Comparison of ENCODE assay signal across 1 cellular context in genomic region chr1:154843913-154844681, GRCh38.
TF ChIP-seq lines count a peak whose summit lies in the region.

No MANE protein-coding gene starts in this region.

TF ChIP-seq in H1, 55 proteins besides CTCF, POLR2A, EP300 and RAD21:
- TF ChIP-seq BCL11A (IDR thresholded peaks at IDR 0.05; ENCODE audit: low read depth in 2 of 2, low read length in 2 of 2) (no peak), EZH2 (IDR thresholded peaks at IDR 0.05; ENCODE audit: low read depth, low read length, severe bottlenecking) (no peak), SIRT6 (IDR thresholded peaks at IDR 0.05; ENCODE audit: low read length) (no peak), SIX5 (IDR thresholded peaks at IDR 0.05; ENCODE audit: low read depth, low read length) (no peak), GTF2F1 (IDR thresholded peaks at IDR 0.05; ENCODE audit: borderline replicate concordance, low read depth, low read length) (no peak), RNF2 (IDR thresholded peaks at IDR 0.05; ENCODE audit: borderline replicate concordance, low read depth, low read length, missing control alignments, poor library complexity, severe bottlenecking) (no peak), SP1 (IDR thresholded peaks at IDR 0.05; ENCODE audit: low read depth, low read length) (no peak), TAF7 (optimal IDR thresholded peaks at IDR 0.05; ENCODE audit: borderline replicate concordance, low read depth, low read length) (no peak), SP4 (IDR thresholded peaks at IDR 0.05; ENCODE audit: low read length) (no peak), MAX (IDR thresholded peaks at IDR 0.05) (no peak), RFX5 (IDR thresholded peaks at IDR 0.05; ENCODE audit: borderline replicate concordance, low read depth, low read length) (no peak), SRF (IDR thresholded peaks at IDR 0.05; ENCODE audit: low read depth, low read length) (no peak), CHD7 (IDR thresholded peaks at IDR 0.05; ENCODE audit: insufficient replicate concordance, low read length) (no peak), CBX5 (IDR thresholded peaks at IDR 0.05; ENCODE audit: low read depth, low read length) (no peak), EGR1 (IDR thresholded peaks at IDR 0.05; ENCODE audit: borderline replicate concordance, low read depth, low read length) (no peak)
